9 cellular contexts compared by ENCODE assay signal in genomic region chr13:75365724-75366173, GRCh38.
DNase-seq lines count a peak whose midpoint lies in the region; ATAC-seq and TF ChIP-seq lines count a peak whose summit lies in the region.
"Had no signal": no experiment of that assay in that cellular context is flagged by ENCODE, and none has a peak within 500 bp of the region (broad histone marks: within the 10 kb centered on the region; RNA-seq: fewer than 3 reads in every experiment).

No MANE protein-coding gene starts in this region.

- H3K36me3 Mint-ChIP-seq in activated CD4-positive, alpha-beta memory T cell treated with anti-CD3 and anti-CD28 coated beads, Interleukin-2, amount 10 ng/mL, durations not matched to agents 7 days and 5 days (ENCODE audit: low read depth), result no peaks in the 10 kb centered on the region
- H3K36me3 Mint-ChIP-seq: naive B cell had no signal

- H3K36me3 ChIP-seq in left lung, result no peaks in the 10 kb centered on the region

- ATAC-seq in GM19455 (IDR thresholded peaks at IDR 0.05; ENCODE audit: unreplicated experiment) (peak; percentile 90), HG03439 (IDR thresholded peaks at IDR 0.05; ENCODE audit: unreplicated experiment) (peak; percentile 96), left lung (peak; percentile 32)

- H3K27ac Mint-ChIP-seq in activated CD4-positive, alpha-beta memory T cell treated with anti-CD3 and anti-CD28 coated beads, Interleukin-2, amount 10 ng/mL, durations not matched to agents 7 days and 5 days, result peak overlapping the region; percentile 90

- H3K4me3 Mint-ChIP-seq in activated CD4-positive, alpha-beta memory T cell treated with anti-CD3 and anti-CD28 coated beads, Interleukin-2, amount 10 ng/mL, durations not matched to agents 7 days and 5 days, result peak overlapping the region; percentile 62
- H3K4me3 Mint-ChIP-seq: naive B cell had no signal

- intact Hi-C loops in left lung (cut with DNase I), result no loop called here

- H3K4me1 ChIP-seq in left lung, result peaks cover 0 to 17% of the 10 kb centered on the region in 2 donors

- DNase-seq in GM03348 (ENCODE audit: low spot score), result peak; percentile 46
- DNase-seq in activated CD4-positive, alpha-beta memory T cell treated with anti-CD3 and anti-CD28 coated beads, Interleukin-2, amount 10 ng/mL, durations not matched to agents 7 days and 5 days, result peak; percentile 31
- DNase-seq in left lung, result no peak
- DNase-seq in SK-N-DZ (ENCODE audit: low spot score), result no peak
- no peak for DNase-seq in ecto neural progenitor cell (ENCODE audit: low spot score)
- no peak for DNase-seq in NCI-H1436 (lab: John Stamatoyannopoulos, UW)
- DNase-seq: naive B cell had no signal

- no peaks in the 10 kb centered on the region for H3K9me3 Mint-ChIP-seq in activated CD4-positive, alpha-beta memory T cell treated with anti-CD3 and anti-CD28 coated beads, Interleukin-2, amount 10 ng/mL, durations not matched to agents 7 days and 5 days
- H3K9me3 Mint-ChIP-seq: naive B cell had no signal

- CTCF ChIA-PET in activated CD4-positive, alpha-beta memory T cell treated with anti-CD3 and anti-CD28 coated beads, Interleukin-2, amount 10 ng/mL, durations not matched to agents 7 days and 5 days (lab: Charles Lee), result interaction anchor here (1.0 to 3.9 kb wide), 5 partner anchors 8 to 146 kb away, joined by 3 to 22 read pairs (median 5); partner anchors contain the start of gene TBC1D4

- no peaks in the 10 kb centered on the region for H3K9me3 ChIP-seq in left lung

- TF ChIP-seq CTCF in left lung (IDR thresholded peaks at IDR 0.05), result no peak

- H3K27ac ChIP-seq in left lung, result no peak overlapping the region

- H3K4me3 ChIP-seq in left lung, result no peak overlapping the region

- H3K4me1 Mint-ChIP-seq in activated CD4-positive, alpha-beta memory T cell treated with anti-CD3 and anti-CD28 coated beads, Interleukin-2, amount 10 ng/mL, durations not matched to agents 7 days and 5 days, result peaks cover 26% of the 10 kb centered on the region

- POLR2A ChIA-PET in activated CD4-positive, alpha-beta memory T cell treated with anti-CD3 and anti-CD28 coated beads, Interleukin-2, amount 10 ng/mL, durations not matched to agents 7 days and 5 days (lab: Charles Lee), result interaction anchor here (0.9 to 1.8 kb wide), 3 partner anchors 38 to 53 kb away, joined by 3 to 7 read pairs (median 3); no protein-coding TSS in a partner anchor

- peaks cover 2% of the 10 kb centered on the region for H3K27me3 Mint-ChIP-seq in activated CD4-positive, alpha-beta memory T cell treated with anti-CD3 and anti-CD28 coated beads, Interleukin-2, amount 10 ng/mL, durations not matched to agents 7 days and 5 days
- H3K27me3 Mint-ChIP-seq: naive B cell had no signal

- H3K27me3 ChIP-seq in left lung, result no peaks in the 10 kb centered on the region

Comparison
In these comparisons a context has a peak if more than half of its experiments do, and no peak if none do; other contexts are left out.
1. DNase-seq: peak in GM03348 (single experiment) and activated CD4-positive, alpha-beta memory T cell treated with anti-CD3 and anti-CD28 coated beads, Interleukin-2, amount 10 ng/mL, durations not matched to agents 7 days and 5 days (single experiment); none in left lung (0 of 2), SK-N-DZ (single experiment), ecto neural progenitor cell (single experiment) and NCI-H1436 (single experiment).
2. ATAC-seq: peak in every context shown above with its lines; median percentile 96 in HG03439; 90 in GM19455; 32 in left lung.